In genomic region chr9:92140074-92140753, GRCh38 we compare ENCODE assay signal across 8 cellular contexts. TPM values are rescaled to one million over a fixed set of nuclear protein-coding genes. Genes with fewer than 3 reads are reported as not detected.
DNase-seq lines count a peak whose midpoint lies in the region; ATAC-seq lines count a peak whose summit lies in the region.

No MANE protein-coding gene starts in this region.

- peaks cover 15% of the 10 kb centered on the region for H3K4me1 Mint-ChIP-seq in T-helper 17 cell

- ATAC-seq in GM19463 (IDR thresholded peaks at IDR 0.05; ENCODE audit: unreplicated experiment) (peak; percentile 63), T-helper 17 cell (peak; percentile 74), left ventricle myocardium superior (peak; percentile 79), GM19467 (IDR thresholded peaks at IDR 0.05; ENCODE audit: unreplicated experiment) (no peak)

- H3K4me3 ChIP-seq in adipocyte (ENCODE audit: low read length) = peak overlapping the region; percentile 76
- H3K4me3 ChIP-seq in skeletal muscle cell (ENCODE audit: low read depth, low read length) = peak overlapping the region; percentile 66

- peak overlapping the region; percentile 81 for H3K4me3 Mint-ChIP-seq in T-helper 17 cell

- no peaks in the 10 kb centered on the region for H3K27me3 ChIP-seq in adipocyte (replicated peaks; ENCODE audit: control insufficient read depth, insufficient read depth, low read length)

- H3K4me1 ChIP-seq in adipocyte (ENCODE audit: control insufficient read depth, insufficient read depth, low read length) = peaks cover 28% of the 10 kb centered on the region

- no peaks in the 10 kb centered on the region for H3K9me3 ChIP-seq in T-helper 17 cell (ENCODE audit: control insufficient read depth, low read length, poor library complexity, severe bottlenecking)
- H3K9me3 ChIP-seq in adipocyte (ENCODE audit: control insufficient read depth, low read length) = no peaks in the 10 kb centered on the region

- peaks cover 61% of the 10 kb centered on the region for H3K27me3 Mint-ChIP-seq in T-helper 17 cell

- H3K36me3 Mint-ChIP-seq in T-helper 17 cell (ENCODE audit: low read depth) = peaks cover 5% of the 10 kb centered on the region

- intact Hi-C loops in left ventricle myocardium superior (cut with micrococcal nuclease) = no loop called here

- DNase-seq in AML-193 (lab: John Stamatoyannopoulos, UW) (peak; percentile 45 to 60), MV-4-11 (lab: John Stamatoyannopoulos, UW) (peak; percentile 52), T-helper 17 cell (peak; percentile 51 to 65 (median 60)), adipocyte (ENCODE audit: low read depth) (peak; percentile 85), left ventricle myocardium superior (peak; percentile 85), skeletal muscle cell (ENCODE audit: low read depth) (no peak)

- H3K9ac ChIP-seq in adipocyte (ENCODE audit: low read length) = peak overlapping the region; percentile 72

- no peaks in the 10 kb centered on the region for H3K36me3 ChIP-seq in adipocyte (ENCODE audit: control insufficient read depth, insufficient read depth, low read length, severe bottlenecking)

- H3K27ac Mint-ChIP-seq in T-helper 17 cell = no peak overlapping the region

RNA-seq across cellular contexts. Expression of gene SPTLC1, which starts 25.0 kb away (rescaled TPM):
- 10 to 100 TPM; 40.0 to 42.0 TPM for total RNA-seq in T-helper 17 cell
- total RNA-seq in left ventricle myocardium superior = 23.9 TPM
